1 cellular context compared by ENCODE assay signal in the genomic region with DNA sequence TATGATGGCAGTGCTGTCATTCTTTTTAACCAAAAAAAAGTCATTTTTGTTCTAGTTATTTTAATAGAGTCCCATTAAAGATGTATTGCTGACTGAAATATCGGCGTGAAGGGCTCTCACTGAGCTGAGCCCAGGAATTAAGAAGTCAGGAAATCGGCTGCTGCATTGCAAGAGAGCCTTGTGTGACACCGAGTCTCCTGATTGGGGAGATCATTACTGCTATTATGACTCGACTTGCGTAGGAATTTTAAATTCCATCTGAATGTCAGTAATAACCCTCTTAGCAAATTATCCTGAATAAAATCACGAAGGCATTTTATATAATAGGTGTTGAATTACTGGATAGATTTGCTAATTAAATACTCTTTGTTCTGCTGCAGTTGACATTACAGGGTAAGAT.
TF ChIP-seq lines count a peak whose summit lies in the region.

No MANE protein-coding gene starts in this region.

TF ChIP-seq in H1, 55 proteins besides CTCF, POLR2A, EP300 and RAD21 (continued from another document):
- TF ChIP-seq RNF2 (IDR thresholded peaks at IDR 0.05; ENCODE audit: borderline replicate concordance, low read depth, low read length, missing control alignments, poor library complexity, severe bottlenecking) (no peak), CHD1 (IDR thresholded peaks at IDR 0.05; ENCODE audit: low read depth, low read length) (no peak), JUND (IDR thresholded peaks at IDR 0.05; ENCODE audit: low read length) (no peak), HDAC2 (IDR thresholded peaks at IDR 0.05; ENCODE audit: borderline replicate concordance in 1 of 2, low read depth in 2 of 2, low read length in 2 of 2) (no peak), MAX (IDR thresholded peaks at IDR 0.05) (no peak), RFX5 (IDR thresholded peaks at IDR 0.05; ENCODE audit: borderline replicate concordance, low read depth, low read length) (no peak), SP2 (IDR thresholded peaks at IDR 0.05; ENCODE audit: low read length) (no peak), TAF7 (optimal IDR thresholded peaks at IDR 0.05; ENCODE audit: borderline replicate concordance, low read depth, low read length) (no peak), SRF (IDR thresholded peaks at IDR 0.05; ENCODE audit: low read depth, low read length) (no peak), TCF12 (IDR thresholded peaks at IDR 0.05; ENCODE audit: low read depth, low read length) (no peak), GTF2F1 (IDR thresholded peaks at IDR 0.05; ENCODE audit: borderline replicate concordance, low read depth, low read length) (no peak), SIN3A (conservative IDR thresholded peaks at IDR 0.05 in 1 of 2, IDR thresholded peaks at IDR 0.05 in 1 of 2; ENCODE audit: low read depth in 1 of 2, low read length in 2 of 2) (no peak), BCL11A (IDR thresholded peaks at IDR 0.05; ENCODE audit: low read depth in 2 of 2, low read length in 2 of 2) (no peak)
